In genomic region chr1:161257109-161257508, GRCh38 we compare ENCODE assay signal across 7 cellular contexts. TPM values are rescaled to one million over a fixed set of nuclear protein-coding genes. Genes with fewer than 3 reads are reported as not detected.
"Had no signal": no experiment of that assay in that cellular context is flagged by ENCODE, and none has a peak within 500 bp of the region (broad histone marks: within the 10 kb centered on the region; RNA-seq: fewer than 3 reads in every experiment).

No MANE protein-coding gene starts in this region.

RNA-seq across cellular contexts. Expression of gene PCP4L1, which starts 1.4 kb away (rescaled TPM):
- total RNA-seq: HepG2, IMR-90, M059J, SK-MEL-5, T-cell had no signal
- polyA plus RNA-seq: IMR-90, SK-N-SH had no signal

RNA-seq across cellular contexts. Expression of gene NR1I3, which starts 19.1 kb away (rescaled TPM):
- total RNA-seq: HT1080, IMR-90, M059J, SK-MEL-5, T-cell had no signal
- polyA plus RNA-seq: IMR-90, SK-N-SH had no signal

RNA-seq across cellular contexts. Expression of gene APOA2, which starts 33.7 kb away (rescaled TPM):
- total RNA-seq: HT1080, IMR-90, M059J, SK-MEL-5 had no signal
- polyA plus RNA-seq: IMR-90, SK-N-SH had no signal

RNA-seq across cellular contexts. Expression of gene FCER1G, which starts 42.0 kb away (rescaled TPM):
- total RNA-seq: IMR-90, M059J had no signal
